ENCODE assay signal across 8 cellular contexts in the genomic region with DNA sequence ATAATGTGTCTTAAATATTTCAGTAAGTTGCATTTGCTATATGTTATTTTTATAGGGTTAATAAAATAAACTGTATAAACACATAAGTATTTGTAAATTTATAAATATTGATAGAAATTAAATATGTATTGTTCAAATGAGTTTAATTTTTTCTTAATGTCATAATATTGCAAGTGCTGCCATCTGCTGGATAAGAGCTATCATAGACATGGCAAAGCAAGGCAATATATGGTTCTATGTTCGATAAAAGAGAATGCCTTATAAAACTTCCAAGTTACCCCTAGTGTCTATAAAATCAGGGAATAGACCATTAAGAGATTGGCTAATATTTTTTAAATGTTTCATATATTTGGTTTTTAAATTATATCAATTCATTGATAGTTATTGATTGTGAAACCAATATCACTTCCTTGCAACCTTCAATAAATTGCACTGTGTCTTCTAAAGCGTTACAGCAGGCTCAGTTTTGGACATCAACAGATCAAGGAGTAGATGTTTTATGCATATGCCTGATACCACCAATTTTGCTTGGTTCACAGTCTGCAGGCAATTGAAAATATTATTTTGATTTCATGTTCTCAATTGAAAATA. TPM values are rescaled to one million over a fixed set of nuclear protein-coding genes. Genes with fewer than 3 reads are reported as not detected.
DNase-seq lines count a peak whose midpoint lies in the region; ATAC-seq and TF ChIP-seq lines count a peak whose summit lies in the region.

No MANE protein-coding gene starts in this region.

- no peaks in the 10 kb centered on the region for H3K4me1 ChIP-seq in PC-3 (ENCODE audit: insufficient read depth, low read length)
- H3K4me1 ChIP-seq in thyroid gland, result no peaks in the 10 kb centered on the region

- H3K4me2 ChIP-seq in PC-3 (ENCODE audit: low read length), result no peak overlapping the region

- DNase-seq in Daoy (ENCODE audit: low read depth), result peak; percentile 1
- DNase-seq in H4 (ENCODE audit: low spot score), result peak; percentile 4
- DNase-seq in PC-3, result peak; percentile 43
- DNase-seq in fibroblast of the aortic adventitia (ENCODE audit: low read depth), result peak; percentile 36
- DNase-seq in thyroid gland, result no peak
- DNase-seq in HuH-7.5 (ENCODE audit: low spot score), result no peak
- DNase-seq in NCI-H2029 treated with DMSO at 0.1 percent for 48 hours (lab: John Stamatoyannopoulos, UW), result no peak

- H3K9me3 ChIP-seq in PC-3 (ENCODE audit: low read length) (no peaks in the 10 kb centered on the region), thyroid gland (no peaks in the 10 kb centered on the region)

- no peaks in the 10 kb centered on the region for H4K20me1 ChIP-seq in PC-3 (ENCODE audit: low read length)

- no peaks in the 10 kb centered on the region for H3F3A ChIP-seq in PC-3 (ENCODE audit: low read length, unreplicated experiment)

- no peaks in the 10 kb centered on the region for H3K36me3 ChIP-seq in PC-3 (ENCODE audit: low read depth, low read length)
- no peaks in the 10 kb centered on the region for H3K36me3 ChIP-seq in thyroid gland

- H3K27ac ChIP-seq in PC-3 (ENCODE audit: low read length), result no peak overlapping the region
- H3K27ac ChIP-seq in thyroid gland, result no peak overlapping the region

- CTCF ChIA-PET in PC-3 (lab: Charles Lee), result no interaction called here

- POLR2A ChIA-PET in PC-3 (lab: Charles Lee; ENCODE audit: unreplicated experiment), result no interaction called here

- no peaks in the 10 kb centered on the region for H3K79me2 ChIP-seq in PC-3 (ENCODE audit: low read length)

- no peaks in the 10 kb centered on the region for H3K27me3 ChIP-seq in PC-3 (ENCODE audit: low read length)
- H3K27me3 ChIP-seq in thyroid gland, result no peaks in the 10 kb centered on the region

- TF ChIP-seq CTCF in PC-3 (conservative IDR thresholded peaks at IDR 0.05; ENCODE audit: low read depth, low read length) (peak; percentile 55), fibroblast of the aortic adventitia (IDR thresholded peaks at IDR 0.05; ENCODE audit: insufficient read depth, low read length) (peak; percentile 65), thyroid gland (IDR thresholded peaks at IDR 0.05) (peak in 4 of 6 experiments; percentile 25 to 63 (median 31))

- no peaks in the 10 kb centered on the region for H3K9me2 ChIP-seq in PC-3 (replicated peaks; ENCODE audit: low read length)

- H2AFZ ChIP-seq in PC-3 (ENCODE audit: low read length), result no peak overlapping the region

- 61 to 68% methylated on average over 2 of the region's 2 CpGs for WGBS in thyroid gland, 2 donors

- no peak for ATAC-seq in PC-3
- no peak for ATAC-seq in HG03460 (IDR thresholded peaks at IDR 0.05; ENCODE audit: unreplicated experiment)

- H3K4me3 ChIP-seq in PC-3 (ENCODE audit: low read length) (no peak overlapping the region), fibroblast of the aortic adventitia (ENCODE audit: low read depth, low read length) (no peak overlapping the region), thyroid gland (replicated peaks in 1 of 3) (no peak overlapping the region)

- no peak for TF ChIP-seq POLR2A in thyroid gland (IDR thresholded peaks at IDR 0.05)

- BruUV-seq in PC-3 (replicated peaks; lab: Mats Ljungman, UMichigan), result no TSS peak

- H3K9ac ChIP-seq in PC-3 (ENCODE audit: low read length), result no peak overlapping the region

- intact Hi-C loops in PC-3 (cut with micrococcal nuclease), result loop anchor here (1.0 kb wide), 1 partner anchor 932 kb away; no protein-coding TSS in a partner anchor
- intact Hi-C loops in thyroid gland (cut with DNase I), result no loop called here

RNA-seq across cellular contexts. Expression of a gene that starts 29.0 kb away (rescaled TPM):
- total RNA-seq in Daoy (2014; rRNA removed; shearing (Covaris generic)), result not detected in 2 replicates
- total RNA-seq in H4 (2014; rRNA removed; shearing (Covaris generic)), result 5.0 and 5.5 TPM in 2 replicates
- 4.1 and 4.6 TPM in 2 replicates for total RNA-seq in PC-3 (2014; rRNA removed)
- 0.18 and 0.57 TPM in 2 replicates for total RNA-seq in fibroblast of the aortic adventitia (ENCODE audit: low replicate concordance)
- total RNA-seq in thyroid gland, result under 1 TPM in 3 of 4 donors, not detected in 1; 0.11 to 0.54 (median 0.54) TPM

Comparison
In these comparisons a context has a peak if more than half of its experiments do, and no peak if none do; other contexts are left out.
1. DNase-seq: peak in Daoy (single experiment), H4 (single experiment), PC-3 (single experiment) and fibroblast of the aortic adventitia (single experiment); none in thyroid gland (0 of 2), HuH-7.5 (single experiment) and NCI-H2029 treated with DMSO at 0.1 percent for 48 hours (single experiment).
2. Peak in every context shown above with its lines, with median percentiles within 50 percentile points of each other: CTCF ChIP-seq.